ENCODE assay signal across 8 cellular contexts in genomic region chr11:65355013-65355775, GRCh38. TPM values are rescaled to one million over a fixed set of nuclear protein-coding genes. Genes with fewer than 3 reads are reported as not detected.
A peak's percentile ranks its signal among the peaks of the same experiment; 100 is the strongest.
DNase-seq lines count a peak whose midpoint lies in the region; ATAC-seq and TF ChIP-seq lines count a peak whose summit lies in the region.

No MANE protein-coding gene starts in this region.

- peak overlapping the region; percentile 87 for H3K4me3 Mint-ChIP-seq in activated T-helper 2 cell treated with anti-CD3 and anti-CD28 coated beads, Interferon-gamma antibody, Interleukin-2, Interleukin-4, amounts not matched to agents 10 μg/mL and 5 μg/mL and 100 μg/mL, durations not matched to agents 14 hours and 24 hours and 36 hours (ENCODE audit: low read depth)

- H3K4me1 ChIP-seq in OCI-LY1 (ENCODE audit: insufficient read depth, low read length, severe bottlenecking) = peaks cover 3% of the 10 kb centered on the region
- peaks cover 6% of the 10 kb centered on the region for H3K4me1 ChIP-seq in rectal smooth muscle tissue (ENCODE audit: control insufficient read depth, insufficient read depth, low read length)

- H3K36me3 ChIP-seq in OCI-LY1 (ENCODE audit: insufficient read depth, low read length) (peaks cover 25% of the 10 kb centered on the region), rectal smooth muscle tissue (ENCODE audit: control insufficient read depth, insufficient read depth, low read length) (peaks cover 12% of the 10 kb centered on the region)

- peak overlapping the region; percentile 80 for H3K4me2 ChIP-seq in OCI-LY1 (ENCODE audit: low read length)

- H2AFZ ChIP-seq in OCI-LY1 (ENCODE audit: low read length) = no peak overlapping the region

- H3K27ac Mint-ChIP-seq in activated T-helper 2 cell treated with anti-CD3 and anti-CD28 coated beads, Interferon-gamma antibody, Interleukin-2, Interleukin-4, amounts not matched to agents 10 μg/mL and 5 μg/mL and 100 μg/mL, durations not matched to agents 14 hours and 24 hours and 36 hours = peak overlapping the region; percentile 80

- peaks cover 11% of the 10 kb centered on the region for H3K27me3 Mint-ChIP-seq in activated T-helper 2 cell treated with anti-CD3 and anti-CD28 coated beads, Interferon-gamma antibody, Interleukin-2, Interleukin-4, amounts not matched to agents 10 μg/mL and 5 μg/mL and 100 μg/mL, durations not matched to agents 14 hours and 24 hours and 36 hours (ENCODE audit: low read depth)

- peak overlapping the region; percentile 70 for H3K9ac ChIP-seq in OCI-LY1 (ENCODE audit: low read length)
- H3K9ac ChIP-seq in rectal smooth muscle tissue (ENCODE audit: low read length) = no peak overlapping the region

- H4K20me1 ChIP-seq in OCI-LY1 (ENCODE audit: insufficient read depth, low read length) = no peaks in the 10 kb centered on the region

- ATAC-seq in GM19372 (IDR thresholded peaks at IDR 0.05; ENCODE audit: low read depth, unreplicated experiment) (peak; percentile 29), HG03520 (IDR thresholded peaks at IDR 0.05; ENCODE audit: unreplicated experiment) (peak; percentile 15)

- no peaks in the 10 kb centered on the region for H3K79me2 ChIP-seq in OCI-LY1 (ENCODE audit: insufficient read depth, low read length)

- H3K36me3 Mint-ChIP-seq in activated T-helper 2 cell treated with anti-CD3 and anti-CD28 coated beads, Interferon-gamma antibody, Interleukin-2, Interleukin-4, amounts not matched to agents 10 μg/mL and 5 μg/mL and 100 μg/mL, durations not matched to agents 14 hours and 24 hours and 36 hours (ENCODE audit: low read depth) = peaks cover 20% of the 10 kb centered on the region

- DNase-seq in AG10803 (ENCODE audit: low read depth) (no peak), germinal center (ENCODE audit: low spot score) (peak; percentile 81), RKO (ENCODE audit: low spot score) (no peak)
- peak; percentile 37 for DNase-seq in activated T-helper 2 cell treated with anti-CD3 and anti-CD28 coated beads, Interferon-gamma antibody, Interleukin-2, Interleukin-4, amounts not matched to agents 10 μg/mL and 5 μg/mL and 100 μg/mL, durations not matched to agents 14 hours and 24 hours and 36 hours (ENCODE audit: low spot score)

- intact Hi-C loops in activated T-helper 2 cell treated with anti-CD3 and anti-CD28 coated beads, Interferon-gamma antibody, Interleukin-2, Interleukin-4, amounts not matched to agents 10 μg/mL and 5 μg/mL and 100 μg/mL, durations not matched to agents 14 hours and 24 hours and 36 hours (cut with micrococcal nuclease) = loop anchor here (2.0 kb wide), 1 partner anchor 20 kb away; no protein-coding TSS in a partner anchor

- H3F3A ChIP-seq in OCI-LY1 (ENCODE audit: insufficient read depth, low read length) = no peaks in the 10 kb centered on the region; the same call in none of the 2 replicates

- H3K9me3 Mint-ChIP-seq in activated T-helper 2 cell treated with anti-CD3 and anti-CD28 coated beads, Interferon-gamma antibody, Interleukin-2, Interleukin-4, amounts not matched to agents 10 μg/mL and 5 μg/mL and 100 μg/mL, durations not matched to agents 14 hours and 24 hours and 36 hours = no peaks in the 10 kb centered on the region

- TF ChIP-seq CTCF in AG10803 (conservative IDR thresholded peaks at IDR 0.05; ENCODE audit: low read length) (no peak), OCI-LY1 (IDR thresholded peaks at IDR 0.05; ENCODE audit: low read length) (no peak)

- H3K4me3 ChIP-seq in AG10803 (ENCODE audit: low read length) (peak overlapping the region; percentile 53), OCI-LY1 (ENCODE audit: low read depth, low read length, poor library complexity, severe bottlenecking) (peak overlapping the region; percentile 70), rectal smooth muscle tissue (ENCODE audit: low read length) (peak overlapping the region; percentile 68)

- no peaks in the 10 kb centered on the region for H3K9me3 ChIP-seq in OCI-LY1 (ENCODE audit: low read length)

- H3K4me1 Mint-ChIP-seq in activated T-helper 2 cell treated with anti-CD3 and anti-CD28 coated beads, Interferon-gamma antibody, Interleukin-2, Interleukin-4, amounts not matched to agents 10 μg/mL and 5 μg/mL and 100 μg/mL, durations not matched to agents 14 hours and 24 hours and 36 hours (ENCODE audit: low read depth) = peaks cover 13% of the 10 kb centered on the region

- peaks cover 7% of the 10 kb centered on the region; the same call in 1 of the 2 replicates for H3K27me3 ChIP-seq in OCI-LY1 (ENCODE audit: insufficient read depth, low read length)
- peaks cover 2% of the 10 kb centered on the region for H3K27me3 ChIP-seq in rectal smooth muscle tissue (ENCODE audit: control insufficient read depth, insufficient read depth, low read length)

- no peaks in the 10 kb centered on the region for H3K9me2 ChIP-seq in OCI-LY1 (ENCODE audit: low read depth, low read length)

- H3K27ac ChIP-seq in OCI-LY1 (ENCODE audit: low read depth, low read length, poor library complexity, severe bottlenecking) (no peak overlapping the region), rectal smooth muscle tissue (ENCODE audit: low read depth, low read length) (no peak overlapping the region)

RNA-seq across cellular contexts. Expression of gene TIGD3, which starts 0.6 kb away (rescaled TPM):
- 1.3 and 1.6 TPM in 2 replicates for total RNA-seq in activated T-helper 2 cell treated with anti-CD3 and anti-CD28 coated beads, Interferon-gamma antibody, Interleukin-2, Interleukin-4, amounts not matched to agents 10 μg/mL and 5 μg/mL and 100 μg/mL, durations not matched to agents 14 hours and 24 hours and 36 hours

RNA-seq across cellular contexts. Expression of gene DPF2, which starts 21.5 kb away (rescaled TPM):
- total RNA-seq in activated T-helper 2 cell treated with anti-CD3 and anti-CD28 coated beads, Interferon-gamma antibody, Interleukin-2, Interleukin-4, amounts not matched to agents 10 μg/mL and 5 μg/mL and 100 μg/mL, durations not matched to agents 14 hours and 24 hours and 36 hours = 77.0 and 78.1 TPM in 2 replicates

RNA-seq across cellular contexts. Expression of gene SLC25A45, which starts 27.3 kb away (rescaled TPM):
- 14.6 and 16.3 TPM in 2 replicates for total RNA-seq in activated T-helper 2 cell treated with anti-CD3 and anti-CD28 coated beads, Interferon-gamma antibody, Interleukin-2, Interleukin-4, amounts not matched to agents 10 μg/mL and 5 μg/mL and 100 μg/mL, durations not matched to agents 14 hours and 24 hours and 36 hours

RNA-seq across cellular contexts. Expression of gene FRMD8, which starts 31.2 kb away (rescaled TPM):
- 39.7 and 39.8 TPM in 2 replicates for total RNA-seq in activated T-helper 2 cell treated with anti-CD3 and anti-CD28 coated beads, Interferon-gamma antibody, Interleukin-2, Interleukin-4, amounts not matched to agents 10 μg/mL and 5 μg/mL and 100 μg/mL, durations not matched to agents 14 hours and 24 hours and 36 hours

RNA-seq across cellular contexts. Expression of gene CDC42EP2, which starts 40.5 kb away (rescaled TPM):
- total RNA-seq in activated T-helper 2 cell treated with anti-CD3 and anti-CD28 coated beads, Interferon-gamma antibody, Interleukin-2, Interleukin-4, amounts not matched to agents 10 μg/mL and 5 μg/mL and 100 μg/mL, durations not matched to agents 14 hours and 24 hours and 36 hours = 3.4 and 5.1 TPM in 2 replicates

Comparison
In these comparisons a context has a peak if more than half of its experiments do, and no peak if none do; other contexts are left out.
1. DNase-seq: peak in activated T-helper 2 cell treated with anti-CD3 and anti-CD28 coated beads, Interferon-gamma antibody, Interleukin-2, Interleukin-4, amounts not matched to agents 10 μg/mL and 5 μg/mL and 100 μg/mL, durations not matched to agents 14 hours and 24 hours and 36 hours (single experiment) and germinal center (single experiment); none in AG10803 (single experiment) and RKO (single experiment).
2. Peak in every context shown above with its lines, with median percentiles within 50 percentile points of each other: H3K4me3 ChIP-seq.